Comparison of ENCODE assay signal across 23 cellular contexts in genomic region chr4:157459789-157460188, GRCh38.
DNase-seq lines count a peak whose midpoint lies in the region; ATAC-seq and TF ChIP-seq lines count a peak whose summit lies in the region.
"Had no signal": no experiment of that assay in that cellular context is flagged by ENCODE, and none has a peak within 500 bp of the region (broad histone marks: within the 10 kb centered on the region; RNA-seq: fewer than 3 reads in every experiment).

No MANE protein-coding gene starts in this region.

- no peaks in the 10 kb centered on the region for H3K36me3 ChIP-seq in OCI-LY3 (replicated peaks; ENCODE audit: low read depth, low read length)
- H3K36me3 ChIP-seq in breast epithelium: no peaks in the 10 kb centered on the region
- no peaks in the 10 kb centered on the region for H3K36me3 ChIP-seq in smooth muscle cell (ENCODE audit: low read depth)
- no peaks in the 10 kb centered on the region for H3K36me3 ChIP-seq in brain microvascular endothelial cell (replicated peaks)
- H3K36me3 ChIP-seq: gastrocnemius medialis had no signal

- no peak overlapping the region for H3K4me3 ChIP-seq in OCI-LY3 (ENCODE audit: low read length)
- H3K4me3 ChIP-seq in breast epithelium: peak overlapping the region in 2 of 3 donors; percentile 19 to 21
- H3K4me3 ChIP-seq in smooth muscle cell: peak overlapping the region; percentile 23
- no peak overlapping the region for H3K4me3 ChIP-seq in brain microvascular endothelial cell (ENCODE audit: low read depth, low read length)
- H3K4me3 ChIP-seq: gastrocnemius medialis had no signal

- CTCF ChIA-PET in Calu3 (lab: Charles Lee): interaction anchor here (0.7 kb wide), 1 partner anchor 28 kb away, joined by 3 read pairs; no protein-coding TSS in a partner anchor

- H3K27ac ChIP-seq in OCI-LY3 (ENCODE audit: low read length) (no peak overlapping the region), breast epithelium (peak overlapping the region; percentile 37 to 54), smooth muscle cell (ENCODE audit: low read depth) (peak overlapping the region; percentile 40), brain microvascular endothelial cell (no peak overlapping the region)
- H3K27ac ChIP-seq: gastrocnemius medialis had no signal

- WGBS in smooth muscle cell (ENCODE audit: low lambda C conversion rate): 80% methylated on average over 3 of the region's 3 CpGs

- H3K4me3 Mint-ChIP-seq in Calu3 (ENCODE audit: low read depth, unreplicated experiment): no peak overlapping the region
- H3K4me3 Mint-ChIP-seq: activated naive CD8-positive, alpha-beta T cell treated with anti-CD3 and anti-CD28 coated beads for 36 hours; memory B cell; naive thymus-derived CD4-positive, alpha-beta T cell; stimulated activated naive CD8-positive, alpha-beta T cell treated with anti-CD3 and anti-CD28 coated beads, Interleukin-15, amount 100 ng/mL, for 72 hours; T-cell had no signal

- no peaks in the 10 kb centered on the region for H3F3A ChIP-seq in smooth muscle cell (ENCODE audit: low read depth)

- TF ChIP-seq CTCF in OCI-LY3 (IDR thresholded peaks at IDR 0.05; ENCODE audit: low read depth, low read length) (no peak), breast epithelium (IDR thresholded peaks at IDR 0.05) (no peak), smooth muscle cell (IDR thresholded peaks at IDR 0.05; ENCODE audit: borderline replicate concordance, insufficient read depth, poor library complexity, severe bottlenecking) (no peak), brain microvascular endothelial cell (IDR thresholded peaks at IDR 0.05; ENCODE audit: low read depth, low read length, missing control alignments) (no peak), Calu3 (IDR thresholded peaks at IDR 0.05; ENCODE audit: unreplicated experiment) (no peak)

- no peaks in the 10 kb centered on the region for H4K20me1 ChIP-seq in OCI-LY3 (ENCODE audit: insufficient read depth, low read length)
- no peaks in the 10 kb centered on the region for H4K20me1 ChIP-seq in smooth muscle cell (ENCODE audit: low read depth)

- peaks cover 6% of the 10 kb centered on the region for H3K9me3 Mint-ChIP-seq in Calu3 (ENCODE audit: low read depth, unreplicated experiment)

- H3K79me2 ChIP-seq in OCI-LY3 (ENCODE audit: low read length) (no peaks in the 10 kb centered on the region), smooth muscle cell (ENCODE audit: low read depth) (no peaks in the 10 kb centered on the region)

- intact Hi-C loops in breast epithelium (cut with DNase I; ENCODE audit: low total_unique reads): no loop called here
- intact Hi-C loops in Calu3 (cut with micrococcal nuclease; ENCODE audit: unreplicated experiment): no loop called here

- H3K4me1 ChIP-seq in OCI-LY3 (ENCODE audit: low read length) (no peaks in the 10 kb centered on the region), breast epithelium (no peaks in the 10 kb centered on the region), smooth muscle cell (ENCODE audit: low read depth) (peaks cover 9% of the 10 kb centered on the region)
- H3K4me1 ChIP-seq: gastrocnemius medialis had no signal

- no peak for DNase-seq in breast epithelium (ENCODE audit: low spot score in 2 of 2)
- peak; percentile 2 for DNase-seq in kidney tubule cell (ENCODE audit: low spot score)
- DNase-seq in smooth muscle cell (lab: John Stamatoyannopoulos, UW; ENCODE audit: unreplicated experiment): no peak
- DNase-seq in brain microvascular endothelial cell: no peak
- DNase-seq in Calu3: no peak
- DNase-seq: activated CD4-positive, alpha-beta T cell treated with anti-CD3 and anti-CD28 coated beads for 4 hours; activated naive CD8-positive, alpha-beta T cell treated with anti-CD3 and anti-CD28 coated beads for 36 hours; AML-193; erythroblast; gastrocnemius medialis; kidney glomerular epithelial cell; naive thymus-derived CD4-positive, alpha-beta T cell; NCI-H1417; NCI-H524 treated with DMSO at 0.1 percent for 48 hours; OCI-M1; posterior cingulate gyrus; SHP77 treated with DMSO at 0.1 percent for 48 hours; stimulated activated CD4-positive, alpha-beta T cell treated with anti-CD3 and anti-CD28 coated beads, Interleukin-4, amount 100 ng/mL, for 1 hour; stimulated activated naive CD8-positive, alpha-beta T cell treated with anti-CD3 and anti-CD28 coated beads, Interleukin-15, amount 100 ng/mL, for 72 hours; T-cell had no signal

- no peaks in the 10 kb centered on the region for H3K36me3 Mint-ChIP-seq in Calu3 (ENCODE audit: insufficient read depth, unreplicated experiment)
- H3K36me3 Mint-ChIP-seq: activated naive CD8-positive, alpha-beta T cell treated with anti-CD3 and anti-CD28 coated beads for 36 hours; memory B cell; naive thymus-derived CD4-positive, alpha-beta T cell; T-cell had no signal

- H3K4me2 ChIP-seq in OCI-LY3 (ENCODE audit: low read length): peak overlapping the region; percentile 10
- H3K4me2 ChIP-seq in smooth muscle cell: no peak overlapping the region

- peaks cover 8% of the 10 kb centered on the region for H3K4me1 Mint-ChIP-seq in Calu3 (ENCODE audit: low read depth, unreplicated experiment)
- H3K4me1 Mint-ChIP-seq: activated naive CD8-positive, alpha-beta T cell treated with anti-CD3 and anti-CD28 coated beads for 36 hours; memory B cell; naive thymus-derived CD4-positive, alpha-beta T cell; stimulated activated naive CD8-positive, alpha-beta T cell treated with anti-CD3 and anti-CD28 coated beads, Interleukin-15, amount 100 ng/mL, for 72 hours; T-cell had no signal

- no peaks in the 10 kb centered on the region for H3K27me3 ChIP-seq in OCI-LY3 (ENCODE audit: low read depth, low read length)
- H3K27me3 ChIP-seq in breast epithelium: no peaks in the 10 kb centered on the region
- no peaks in the 10 kb centered on the region for H3K27me3 ChIP-seq in smooth muscle cell (ENCODE audit: low read depth)
- H3K27me3 ChIP-seq in brain microvascular endothelial cell (replicated peaks): no peaks in the 10 kb centered on the region
- H3K27me3 ChIP-seq: gastrocnemius medialis had no signal

- in situ Hi-C loops in brain microvascular endothelial cell (cut with HindIII; ENCODE audit: low pct_ligation_motif_present, low sequenced_read_pairs): no loop called here

- BruUV-seq in Calu3 (replicated peaks; lab: Mats Ljungman, UMichigan): no TSS peak

- H3K9me3 ChIP-seq in OCI-LY3 (ENCODE audit: insufficient read depth, low read length): no peaks in the 10 kb centered on the region
- no peaks in the 10 kb centered on the region for H3K9me3 ChIP-seq in breast epithelium
- no peaks in the 10 kb centered on the region for H3K9me3 ChIP-seq in smooth muscle cell (replicated peaks; ENCODE audit: low read depth)
- H3K9me3 ChIP-seq: gastrocnemius medialis had no signal

- no peak for ATAC-seq in GM19023 (IDR thresholded peaks at IDR 0.05; ENCODE audit: unreplicated experiment)
- ATAC-seq: gastrocnemius medialis; naive thymus-derived CD4-positive, alpha-beta T cell; stimulated activated naive CD8-positive, alpha-beta T cell treated with anti-CD3 and anti-CD28 coated beads, Interleukin-15, amount 100 ng/mL, for 72 hours; T-cell had no signal

- TF ChIP-seq POLR2A in breast epithelium (IDR thresholded peaks at IDR 0.05): no peak

- H3K27me3 Mint-ChIP-seq in Calu3 (ENCODE audit: unreplicated experiment): no peaks in the 10 kb centered on the region
- H3K27me3 Mint-ChIP-seq: activated naive CD8-positive, alpha-beta T cell treated with anti-CD3 and anti-CD28 coated beads for 36 hours; memory B cell; naive thymus-derived CD4-positive, alpha-beta T cell; stimulated activated naive CD8-positive, alpha-beta T cell treated with anti-CD3 and anti-CD28 coated beads, Interleukin-15, amount 100 ng/mL, for 72 hours; T-cell had no signal

- no peak overlapping the region for H3K27ac Mint-ChIP-seq in Calu3 (ENCODE audit: unreplicated experiment)
- H3K27ac Mint-ChIP-seq: activated naive CD8-positive, alpha-beta T cell treated with anti-CD3 and anti-CD28 coated beads for 36 hours; memory B cell; naive thymus-derived CD4-positive, alpha-beta T cell; stimulated activated naive CD8-positive, alpha-beta T cell treated with anti-CD3 and anti-CD28 coated beads, Interleukin-15, amount 100 ng/mL, for 72 hours; T-cell had no signal

- H2AFZ ChIP-seq in OCI-LY3 (ENCODE audit: low read depth, low read length) (no peak overlapping the region), smooth muscle cell (ENCODE audit: low read depth) (no peak overlapping the region)

- H3K9ac ChIP-seq in OCI-LY3 (ENCODE audit: low read length) (no peak overlapping the region), smooth muscle cell (ENCODE audit: low read depth) (no peak overlapping the region)

Comparison
In these comparisons a context has a peak if more than half of its experiments do, and no peak if none do; other contexts are left out.
1. H3K27ac ChIP-seq: peak in breast epithelium (2 of 2) and smooth muscle cell (single experiment); none in OCI-LY3 (single experiment) and brain microvascular endothelial cell (single experiment).
2. H3K4me3 ChIP-seq: peak in breast epithelium (2 of 3) and smooth muscle cell (single experiment); none in OCI-LY3 (single experiment) and brain microvascular endothelial cell (single experiment).